ENCODE assay signal across 1 cellular context in genomic region chr2:39139511-39140237, GRCh38.
TF ChIP-seq lines count a peak whose summit lies in the region.

No MANE protein-coding gene starts in this region.

TF ChIP-seq in A549, 52 proteins besides CTCF, POLR2A, EP300 and RAD21 (continued from another document):
- no peak for TF ChIP-seq PBX3 (IDR thresholded peaks at IDR 0.05)
- TF ChIP-seq KDM1A (IDR thresholded peaks at IDR 0.05; ENCODE audit: low read depth): no peak
- no peak for TF ChIP-seq HMGXB4 (CRISPR knock-in tag; IDR thresholded peaks at IDR 0.05; ENCODE audit: borderline replicate concordance)
- no peak for TF ChIP-seq ELK1 (IDR thresholded peaks at IDR 0.05; ENCODE audit: low read depth, low read length)
- no peak for TF ChIP-seq POLR2AphosphoS2 (conservative IDR thresholded peaks at IDR 0.05; ENCODE audit: low read length)
- no peak for TF ChIP-seq RFX5 (IDR thresholded peaks at IDR 0.05)
- no peak for TF ChIP-seq HOXA7 (CRISPR knock-in tag; IDR thresholded peaks at IDR 0.05)
- no peak for TF ChIP-seq CHD2 (IDR thresholded peaks at IDR 0.05; ENCODE audit: low read length, partially characterized antibody)
- TF ChIP-seq EHF (CRISPR knock-in tag; IDR thresholded peaks at IDR 0.05): no peak
- no peak for TF ChIP-seq HOXB13 (CRISPR knock-in tag; IDR thresholded peaks at IDR 0.05; ENCODE audit: low read depth)
- TF ChIP-seq RCOR1 (IDR thresholded peaks at IDR 0.05; ENCODE audit: low read depth, low read length): no peak
- no peak for TF ChIP-seq TP53 (CRISPR knock-in tag; IDR thresholded peaks at IDR 0.05)
- TF ChIP-seq ZSCAN20 (CRISPR knock-in tag; IDR thresholded peaks at IDR 0.05): no peak
